25 cellular contexts compared by ENCODE assay signal in genomic region chr2:200829258-200829655, GRCh38. TPM values are rescaled to one million over a fixed set of nuclear protein-coding genes. Genes with fewer than 3 reads are reported as not detected.
DNase-seq lines count a peak whose midpoint lies in the region; ATAC-seq and TF ChIP-seq lines count a peak whose summit lies in the region.
"Had no signal": no experiment of that assay in that cellular context is flagged by ENCODE, and none has a peak within 500 bp of the region (broad histone marks: within the 10 kb centered on the region; RNA-seq: fewer than 3 reads in every experiment).

No MANE protein-coding gene starts in this region.

- H3K27me3 Mint-ChIP-seq in activated T-cell treated with anti-CD3 and anti-CD28 coated beads, Interleukin-2, amount 50 U/mL, for 72 hours (ENCODE audit: low read depth) = no peaks in the 10 kb centered on the region
- no peaks in the 10 kb centered on the region for H3K27me3 Mint-ChIP-seq in activated T-cell treated with anti-CD3 and anti-CD28 coated beads, Interleukin-2, amount 50 U/mL, for 4 hours (ENCODE audit: low read depth)
- peaks cover 2% of the 10 kb centered on the region for H3K27me3 Mint-ChIP-seq in endothelial cell (ENCODE audit: unreplicated experiment)
- H3K27me3 Mint-ChIP-seq in stimulated activated naive B cell treated with anti-CD40 and anti-IgM and Interleukin-4, amounts not matched to agents 10 μg/mL and 1 μg/mL and 100 μg/mL, for 72 hours = no peaks in the 10 kb centered on the region
- H3K27me3 Mint-ChIP-seq: activated CD8-positive, alpha-beta T cell treated with anti-CD3 and anti-CD28 coated beads for 36 hours; CD4-positive, alpha-beta T cell had no signal

- H3K4me3 Mint-ChIP-seq in activated T-cell treated with anti-CD3 and anti-CD28 coated beads, Interleukin-2, amount 50 U/mL, for 72 hours = no peak overlapping the region
- H3K4me3 Mint-ChIP-seq in activated T-cell treated with anti-CD3 and anti-CD28 coated beads, Interleukin-2, amount 50 U/mL, for 4 hours = no peak overlapping the region
- H3K4me3 Mint-ChIP-seq in endothelial cell (ENCODE audit: unreplicated experiment) = no peak overlapping the region
- H3K4me3 Mint-ChIP-seq in stimulated activated naive B cell treated with anti-CD40 and anti-IgM and Interleukin-4, amounts not matched to agents 10 μg/mL and 1 μg/mL and 100 μg/mL, for 72 hours = no peak overlapping the region
- H3K4me3 Mint-ChIP-seq: activated CD8-positive, alpha-beta T cell treated with anti-CD3 and anti-CD28 coated beads for 36 hours; activated naive CD8-positive, alpha-beta T cell treated with anti-CD3 and anti-CD28 coated beads, Interleukin-2, amount 10 ng/mL, durations not matched to agents 7 days and 5 days; CD4-positive, alpha-beta T cell; nephron progenitor cell had no signal

- no peak for ATAC-seq in activated T-cell treated with anti-CD3 and anti-CD28 coated beads, Interleukin-2, amount 50 U/mL, for 72 hours (replicated peaks in 1 of 2)
- ATAC-seq in activated T-cell treated with anti-CD3 and anti-CD28 coated beads, Interleukin-2, amount 50 U/mL, for 4 hours = no peak
- ATAC-seq in stimulated activated naive B cell treated with anti-CD40 and anti-IgM and Interleukin-4, amounts not matched to agents 10 μg/mL and 1 μg/mL and 100 μg/mL, for 72 hours (replicated peaks) = no peak
- ATAC-seq: activated CD8-positive, alpha-beta T cell treated with anti-CD3 and anti-CD28 coated beads for 36 hours; GM12878; left cardiac atrium had no signal

- H3K9ac ChIP-seq in HUES48 (ENCODE audit: low read depth, low read length) = no peak overlapping the region

- no peak for TF ChIP-seq CTCF in endothelial cell (IDR thresholded peaks at IDR 0.05; ENCODE audit: unreplicated experiment)

- H3K9me3 Mint-ChIP-seq in activated T-cell treated with anti-CD3 and anti-CD28 coated beads, Interleukin-2, amount 50 U/mL, for 72 hours = no peaks in the 10 kb centered on the region
- peaks cover 3% of the 10 kb centered on the region for H3K9me3 Mint-ChIP-seq in activated T-cell treated with anti-CD3 and anti-CD28 coated beads, Interleukin-2, amount 50 U/mL, for 4 hours
- H3K9me3 Mint-ChIP-seq in endothelial cell (ENCODE audit: unreplicated experiment) = no peaks in the 10 kb centered on the region
- no peaks in the 10 kb centered on the region for H3K9me3 Mint-ChIP-seq in stimulated activated naive B cell treated with anti-CD40 and anti-IgM and Interleukin-4, amounts not matched to agents 10 μg/mL and 1 μg/mL and 100 μg/mL, for 72 hours
- H3K9me3 Mint-ChIP-seq: activated CD8-positive, alpha-beta T cell treated with anti-CD3 and anti-CD28 coated beads for 36 hours; activated naive CD8-positive, alpha-beta T cell treated with anti-CD3 and anti-CD28 coated beads, Interleukin-2, amount 10 ng/mL, durations not matched to agents 7 days and 5 days; CD4-positive, alpha-beta T cell; nephron progenitor cell had no signal

- H3K4me3 ChIP-seq in HUES48 (ENCODE audit: low read depth, low read length) = no peak overlapping the region
- H3K4me3 ChIP-seq: GM12878, HAP-1, hepatocyte, testis had no signal

- H3K9me3 ChIP-seq in HUES48 (ENCODE audit: control insufficient read depth, insufficient read depth, low read length) = no peaks in the 10 kb centered on the region
- H3K9me3 ChIP-seq: HAP-1, testis had no signal

- H3K27ac ChIP-seq in HUES48 (ENCODE audit: low read depth, low read length) = peak overlapping the region; percentile 33
- H3K27ac ChIP-seq: hepatocyte, testis had no signal

- no peak for DNase-seq in activated T-cell treated with anti-CD3 and anti-CD28 coated beads, Interleukin-2, amount 50 U/mL, for 72 hours
- DNase-seq in activated T-cell treated with anti-CD3 and anti-CD28 coated beads, Interleukin-2, amount 50 U/mL, for 4 hours = no peak
- DNase-seq in endothelial cell (ENCODE audit: low spot score) (no peak), NCI-H1105 (lab: John Stamatoyannopoulos, UW) (no peak), NCI-H1048 (lab: John Stamatoyannopoulos, UW) (no peak)
- no peak for DNase-seq in stimulated activated naive B cell treated with anti-CD40 and anti-IgM and Interleukin-4, amounts not matched to agents 10 μg/mL and 1 μg/mL and 100 μg/mL, for 72 hours
- DNase-seq in stimulated activated CD4-positive, alpha-beta T cell treated with anti-CD3 and anti-CD28 coated beads, Interleukin-2, amount 100 ng/mL, for 48 hours = no peak
- DNase-seq: activated CD8-positive, alpha-beta memory T cell treated with anti-CD3 and anti-CD28 coated beads, Interleukin-2, amount 50 U/mL, for 48 hours; activated CD8-positive, alpha-beta T cell treated with anti-CD3 and anti-CD28 coated beads for 36 hours; activated effector memory CD4-positive, alpha-beta T cell treated with Interleukin-2 at 50 U/mL for 16 hours; activated naive CD8-positive, alpha-beta T cell treated with anti-CD3 and anti-CD28 coated beads, Interleukin-2, amount 10 ng/mL, durations not matched to agents 7 days and 5 days; aorta; CD4-positive, alpha-beta T cell; left cardiac atrium; NCI-H1092; NCI-H2029 treated with DMSO at 0.1 percent for 48 hours; NCI-H524 treated with DMSO at 0.1 percent for 48 hours; nephron progenitor cell; SHP77; stimulated activated naive CD4-positive, alpha-beta T cell treated with Interleukin-2 at 50 U/mL for 16 hours; testis had no signal

- peaks cover 3% of the 10 kb centered on the region; the same call in 1 of the 2 replicates for H3K36me3 ChIP-seq in HUES48 (ENCODE audit: control insufficient read depth, insufficient read depth, low read length)

- H3K4me1 Mint-ChIP-seq in activated T-cell treated with anti-CD3 and anti-CD28 coated beads, Interleukin-2, amount 50 U/mL, for 72 hours (ENCODE audit: low read depth) = no peaks in the 10 kb centered on the region
- H3K4me1 Mint-ChIP-seq in activated T-cell treated with anti-CD3 and anti-CD28 coated beads, Interleukin-2, amount 50 U/mL, for 4 hours (ENCODE audit: low read depth) = no peaks in the 10 kb centered on the region
- peaks cover 6% of the 10 kb centered on the region for H3K4me1 Mint-ChIP-seq in endothelial cell (ENCODE audit: unreplicated experiment)
- peaks cover 2 to 4% of the 10 kb centered on the region in 2 donors for H3K4me1 Mint-ChIP-seq in stimulated activated naive B cell treated with anti-CD40 and anti-IgM and Interleukin-4, amounts not matched to agents 10 μg/mL and 1 μg/mL and 100 μg/mL, for 72 hours

- no peaks in the 10 kb centered on the region for H3K27me3 ChIP-seq in HUES48 (ENCODE audit: control insufficient read depth, insufficient read depth, low read length)
- H3K27me3 ChIP-seq: hepatocyte, testis had no signal

- H3K4me1 ChIP-seq in HUES48 (ENCODE audit: control insufficient read depth, insufficient read depth, low read length) = no peaks in the 10 kb centered on the region
- H3K4me1 ChIP-seq: HAP-1 had no signal

- peaks cover 0 to 14% of the 10 kb centered on the region in 2 donors for H3K36me3 Mint-ChIP-seq in activated T-cell treated with anti-CD3 and anti-CD28 coated beads, Interleukin-2, amount 50 U/mL, for 72 hours (ENCODE audit: insufficient read depth in 2 of 2)
- H3K36me3 Mint-ChIP-seq in activated T-cell treated with anti-CD3 and anti-CD28 coated beads, Interleukin-2, amount 50 U/mL, for 4 hours (ENCODE audit: insufficient read depth) = peaks cover 7% of the 10 kb centered on the region
- no peaks in the 10 kb centered on the region for H3K36me3 Mint-ChIP-seq in endothelial cell (ENCODE audit: low read depth, unreplicated experiment)
- H3K36me3 Mint-ChIP-seq in stimulated activated naive B cell treated with anti-CD40 and anti-IgM and Interleukin-4, amounts not matched to agents 10 μg/mL and 1 μg/mL and 100 μg/mL, for 72 hours = peaks cover 3 to 20% of the 10 kb centered on the region in 2 donors

- H3K27ac Mint-ChIP-seq in activated T-cell treated with anti-CD3 and anti-CD28 coated beads, Interleukin-2, amount 50 U/mL, for 72 hours = peak overlapping the region; percentile 90
- peak overlapping the region; percentile 72 for H3K27ac Mint-ChIP-seq in endothelial cell (ENCODE audit: unreplicated experiment)
- H3K27ac Mint-ChIP-seq in stimulated activated naive B cell treated with anti-CD40 and anti-IgM and Interleukin-4, amounts not matched to agents 10 μg/mL and 1 μg/mL and 100 μg/mL, for 72 hours = peak overlapping the region; percentile 47
- H3K27ac Mint-ChIP-seq: activated CD8-positive, alpha-beta T cell treated with anti-CD3 and anti-CD28 coated beads for 36 hours; activated naive CD8-positive, alpha-beta T cell treated with anti-CD3 and anti-CD28 coated beads, Interleukin-2, amount 10 ng/mL, durations not matched to agents 7 days and 5 days; CD4-positive, alpha-beta T cell; nephron progenitor cell had no signal

RNA-seq across cellular contexts. Expression of gene BZW1, which starts 17.5 kb away (rescaled TPM):
- 100 to 1,000 TPM; 457 to 495 TPM for total RNA-seq in activated T-cell treated with anti-CD3 and anti-CD28 coated beads, Interleukin-2, amount 50 U/mL, for 72 hours
- 100 to 1,000 TPM; 466 to 484 (median 470) TPM for total RNA-seq in activated T-cell treated with anti-CD3 and anti-CD28 coated beads, Interleukin-2, amount 50 U/mL, for 4 hours
- total RNA-seq in endothelial cell (ENCODE audit: unreplicated experiment) = 302 TPM

RNA-seq across cellular contexts. Expression of gene CLK1, which starts 35.2 kb away (rescaled TPM):
- total RNA-seq in activated T-cell treated with anti-CD3 and anti-CD28 coated beads, Interleukin-2, amount 50 U/mL, for 72 hours = 100 to 1,000 TPM; 161 to 178 TPM
- 100 to 1,000 TPM in 2 of 3 donors, 10 to 100 TPM in 1; 90.1 to 113 (median 108) TPM for total RNA-seq in activated T-cell treated with anti-CD3 and anti-CD28 coated beads, Interleukin-2, amount 50 U/mL, for 4 hours
- total RNA-seq in endothelial cell (ENCODE audit: unreplicated experiment) = 92.6 TPM

RNA-seq across cellular contexts. Expression of gene PPIL3, which starts 59.6 kb away (rescaled TPM):
- total RNA-seq in activated T-cell treated with anti-CD3 and anti-CD28 coated beads, Interleukin-2, amount 50 U/mL, for 72 hours = 10 to 100 TPM; 72.5 to 84.6 TPM
- 10 to 100 TPM; 24.1 to 49.3 (median 30.2) TPM for total RNA-seq in activated T-cell treated with anti-CD3 and anti-CD28 coated beads, Interleukin-2, amount 50 U/mL, for 4 hours
- total RNA-seq in endothelial cell (ENCODE audit: unreplicated experiment) = 41.1 TPM

RNA-seq across cellular contexts. Expression of gene NIF3L1, which starts 59.9 kb away (rescaled TPM):
- total RNA-seq in activated T-cell treated with anti-CD3 and anti-CD28 coated beads, Interleukin-2, amount 50 U/mL, for 72 hours = 10 to 100 TPM; 40.0 to 44.9 TPM
- total RNA-seq in activated T-cell treated with anti-CD3 and anti-CD28 coated beads, Interleukin-2, amount 50 U/mL, for 4 hours = 10 to 100 TPM; 18.1 to 25.2 (median 23.6) TPM
- 14.2 TPM for total RNA-seq in endothelial cell (ENCODE audit: unreplicated experiment)
